2 cellular contexts compared by ENCODE assay signal in the genomic region with DNA sequence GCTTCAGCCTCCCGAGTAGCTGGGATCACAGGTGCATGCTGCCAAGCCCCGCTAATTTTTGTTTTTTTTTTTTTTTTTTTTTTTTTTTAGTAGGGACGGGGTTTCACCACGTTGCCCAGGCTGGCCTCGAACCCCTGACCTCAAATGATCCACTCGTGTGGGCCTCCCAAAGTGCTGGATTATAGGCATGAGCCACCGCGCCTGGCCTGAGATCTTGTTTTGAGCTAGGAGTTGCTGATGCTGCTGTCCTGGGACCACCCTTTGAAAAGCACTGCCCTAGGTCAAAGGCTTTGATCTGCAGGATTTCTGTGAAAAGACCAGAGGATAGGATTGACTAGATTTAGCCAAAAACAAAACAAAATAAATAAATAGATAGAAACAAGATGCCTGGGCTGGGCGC.
TF ChIP-seq lines count a peak whose summit lies in the region.

No MANE protein-coding gene starts in this region.

TF ChIP-seq in HepG2, 621 proteins besides CTCF, POLR2A, EP300 and RAD21 (continues in another document):
- TF ChIP-seq PHF21A (CRISPR knock-in tag; IDR thresholded peaks at IDR 0.05), result no peak
- no peak for TF ChIP-seq CENPX (CRISPR knock-in tag; IDR thresholded peaks at IDR 0.05)
- no peak for TF ChIP-seq PAWR (CRISPR knock-in tag; IDR thresholded peaks at IDR 0.05; ENCODE audit: borderline replicate concordance)
- TF ChIP-seq SMYD3 (CRISPR knock-in tag; IDR thresholded peaks at IDR 0.05), result no peak
- no peak for TF ChIP-seq ZNF607 (CRISPR knock-in tag; IDR thresholded peaks at IDR 0.05; ENCODE audit: borderline replicate concordance)
- TF ChIP-seq, protein P1, sequence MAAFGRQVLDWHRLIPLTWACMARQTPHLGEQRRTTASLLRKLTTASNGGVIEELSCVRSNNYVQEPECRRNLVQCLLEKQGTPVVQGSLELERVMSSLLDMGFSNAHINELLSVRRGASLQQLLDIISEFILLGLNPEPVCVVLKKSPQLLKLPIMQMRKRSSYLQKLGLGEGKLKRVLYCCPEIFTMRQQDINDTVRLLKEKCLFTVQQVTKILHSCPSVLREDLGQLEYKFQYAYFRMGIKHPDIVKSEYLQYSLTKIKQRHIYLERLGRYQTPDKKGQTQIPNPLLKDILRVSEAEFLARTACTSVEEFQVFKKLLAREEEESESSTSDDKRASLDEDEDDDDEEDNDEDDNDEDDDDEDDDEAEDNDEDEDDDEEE (CRISPR knock-in tag; IDR thresholded peaks at IDR 0.05), result no peak
- TF ChIP-seq RBM22 (optimal IDR thresholded peaks at IDR 0.05; ENCODE audit: low read length), result no peak
- no peak for TF ChIP-seq THAP11 (CRISPR knock-in tag; IDR thresholded peaks at IDR 0.05)
- TF ChIP-seq THAP7 (CRISPR knock-in tag; IDR thresholded peaks at IDR 0.05), result no peak
- no peak for TF ChIP-seq ZHX2 (IDR thresholded peaks at IDR 0.05; ENCODE audit: low read depth)
- no peak for TF ChIP-seq ZHX2 (CRISPR knock-in tag; IDR thresholded peaks at IDR 0.05; ENCODE audit: borderline replicate concordance)
- TF ChIP-seq ZXDC (CRISPR knock-in tag; IDR thresholded peaks at IDR 0.05), result no peak
- TF ChIP-seq SRF (IDR thresholded peaks at IDR 0.05; ENCODE audit: low read depth, low read length), result no peak
- TF ChIP-seq, protein P2, sequence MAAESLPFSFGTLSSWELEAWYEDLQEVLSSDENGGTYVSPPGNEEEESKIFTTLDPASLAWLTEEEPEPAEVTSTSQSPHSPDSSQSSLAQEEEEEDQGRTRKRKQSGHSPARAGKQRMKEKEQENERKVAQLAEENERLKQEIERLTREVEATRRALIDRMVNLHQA (CRISPR knock-in tag; IDR thresholded peaks at IDR 0.05), result no peak
- TF ChIP-seq ZNF337 (CRISPR knock-in tag; IDR thresholded peaks at IDR 0.05; ENCODE audit: borderline replicate concordance, low read depth), result no peak

TF ChIP-seq in SK-N-SH, 30 proteins besides CTCF, POLR2A, EP300 and RAD21:
- TF ChIP-seq, protein P3, sequence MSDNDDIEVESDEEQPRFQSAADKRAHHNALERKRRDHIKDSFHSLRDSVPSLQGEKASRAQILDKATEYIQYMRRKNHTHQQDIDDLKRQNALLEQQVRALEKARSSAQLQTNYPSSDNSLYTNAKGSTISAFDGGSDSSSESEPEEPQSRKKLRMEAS (IDR thresholded peaks at IDR 0.05; ENCODE audit: low read depth), result no peak
- TF ChIP-seq RCOR1 (IDR thresholded peaks at IDR 0.05; ENCODE audit: low read length) (no peak), USF1 (IDR thresholded peaks at IDR 0.05; ENCODE audit: borderline replicate concordance, low read depth) (no peak), GABPA (IDR thresholded peaks at IDR 0.05; ENCODE audit: low read depth) (no peak), YY1 (IDR thresholded peaks at IDR 0.05; ENCODE audit: low read depth) (no peak), FOXJ3 (CRISPR knock-in tag; IDR thresholded peaks at IDR 0.05) (no peak), SMC3 (IDR thresholded peaks at IDR 0.05; ENCODE audit: low read depth, low read length) (no peak), TEAD4 (IDR thresholded peaks at IDR 0.05; ENCODE audit: borderline replicate concordance, insufficient read depth) (no peak), FOSL2 (IDR thresholded peaks at IDR 0.05; ENCODE audit: borderline replicate concordance, low read depth) (no peak), GATA2 (CRISPR knock-in tag; IDR thresholded peaks at IDR 0.05) (no peak), NRF1 (IDR thresholded peaks at IDR 0.05; ENCODE audit: low read depth, low read length) (no peak), PBX3 (IDR thresholded peaks at IDR 0.05) (no peak), CHD2 (IDR thresholded peaks at IDR 0.05; ENCODE audit: low read length, partially characterized antibody) (no peak), EZH2phosphoT487 (IDR thresholded peaks at IDR 0.05; ENCODE audit: borderline replicate concordance, low read depth) (no peak), ELF1 (IDR thresholded peaks at IDR 0.05) (no peak)
- TF ChIP-seq, protein P4, sequence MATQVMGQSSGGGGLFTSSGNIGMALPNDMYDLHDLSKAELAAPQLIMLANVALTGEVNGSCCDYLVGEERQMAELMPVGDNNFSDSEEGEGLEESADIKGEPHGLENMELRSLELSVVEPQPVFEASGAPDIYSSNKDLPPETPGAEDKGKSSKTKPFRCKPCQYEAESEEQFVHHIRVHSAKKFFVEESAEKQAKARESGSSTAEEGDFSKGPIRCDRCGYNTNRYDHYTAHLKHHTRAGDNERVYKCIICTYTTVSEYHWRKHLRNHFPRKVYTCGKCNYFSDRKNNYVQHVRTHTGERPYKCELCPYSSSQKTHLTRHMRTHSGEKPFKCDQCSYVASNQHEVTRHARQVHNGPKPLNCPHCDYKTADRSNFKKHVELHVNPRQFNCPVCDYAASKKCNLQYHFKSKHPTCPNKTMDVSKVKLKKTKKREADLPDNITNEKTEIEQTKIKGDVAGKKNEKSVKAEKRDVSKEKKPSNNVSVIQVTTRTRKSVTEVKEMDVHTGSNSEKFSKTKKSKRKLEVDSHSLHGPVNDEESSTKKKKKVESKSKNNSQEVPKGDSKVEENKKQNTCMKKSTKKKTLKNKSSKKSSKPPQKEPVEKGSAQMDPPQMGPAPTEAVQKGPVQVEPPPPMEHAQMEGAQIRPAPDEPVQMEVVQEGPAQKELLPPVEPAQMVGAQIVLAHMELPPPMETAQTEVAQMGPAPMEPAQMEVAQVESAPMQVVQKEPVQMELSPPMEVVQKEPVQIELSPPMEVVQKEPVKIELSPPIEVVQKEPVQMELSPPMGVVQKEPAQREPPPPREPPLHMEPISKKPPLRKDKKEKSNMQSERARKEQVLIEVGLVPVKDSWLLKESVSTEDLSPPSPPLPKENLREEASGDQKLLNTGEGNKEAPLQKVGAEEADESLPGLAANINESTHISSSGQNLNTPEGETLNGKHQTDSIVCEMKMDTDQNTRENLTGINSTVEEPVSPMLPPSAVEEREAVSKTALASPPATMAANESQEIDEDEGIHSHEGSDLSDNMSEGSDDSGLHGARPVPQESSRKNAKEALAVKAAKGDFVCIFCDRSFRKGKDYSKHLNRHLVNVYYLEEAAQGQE (IDR thresholded peaks at IDR 0.05; ENCODE audit: low read depth, low read length), result no peak
